In genomic region chr7:67947651-67948050, GRCh38 we compare ENCODE assay signal across 16 cellular contexts.
DNase-seq lines count a peak whose midpoint lies in the region; ATAC-seq lines count a peak whose summit lies in the region.
"Had no signal": no experiment of that assay in that cellular context is flagged by ENCODE, and none has a peak within 500 bp of the region (broad histone marks: within the 10 kb centered on the region; RNA-seq: fewer than 3 reads in every experiment).

No MANE protein-coding gene starts in this region.

- no peaks in the 10 kb centered on the region for H3K27me3 Mint-ChIP-seq in activated T-cell treated with anti-CD3 and anti-CD28 coated beads, Interleukin-2, amount 50 U/mL, for 24 hours
- H3K27me3 Mint-ChIP-seq: IgD-negative memory B cell had no signal

- H3K27ac Mint-ChIP-seq in activated T-cell treated with anti-CD3 and anti-CD28 coated beads, Interleukin-2, amount 50 U/mL, for 24 hours, result no peak overlapping the region
- H3K27ac Mint-ChIP-seq: CD8-positive, alpha-beta memory T cell; HFFc6; IgD-negative memory B cell had no signal

- H3K4me1 Mint-ChIP-seq in activated T-cell treated with anti-CD3 and anti-CD28 coated beads, Interleukin-2, amount 50 U/mL, for 24 hours (ENCODE audit: low read depth), result no peaks in the 10 kb centered on the region
- H3K4me1 Mint-ChIP-seq: CD8-positive, alpha-beta memory T cell; IgD-negative memory B cell had no signal

- no peak for ATAC-seq in HG02798 (IDR thresholded peaks at IDR 0.05; ENCODE audit: poor library complexity, unreplicated experiment)
- ATAC-seq: A549 had no signal

- peak; percentile 10 for DNase-seq in Caki2 (ENCODE audit: low read depth)
- DNase-seq in RPMI7951 (ENCODE audit: low read depth), result peak; percentile 15
- DNase-seq in kidney glomerular epithelial cell (lab: John Stamatoyannopoulos, UW), result peak; percentile 49
- DNase-seq in stimulated activated CD4-positive, alpha-beta T cell treated with anti-CD3 and anti-CD28 coated beads, Interleukin-15, amount 100 ng/mL, for 24 hours, result no peak
- no peak for DNase-seq in NCI-H1417 (lab: John Stamatoyannopoulos, UW)
- DNase-seq in activated T-cell treated with anti-CD3 and anti-CD28 coated beads, Interleukin-2, amount 50 U/mL, for 24 hours, result no peak
- DNase-seq: AML-193; Caco-2; CD8-positive, alpha-beta memory T cell; DMS53; GF-D8; HCEC 1CT; HFFc6 had no signal

- no peak overlapping the region for H3K4me3 Mint-ChIP-seq in activated T-cell treated with anti-CD3 and anti-CD28 coated beads, Interleukin-2, amount 50 U/mL, for 24 hours
- H3K4me3 Mint-ChIP-seq: CD8-positive, alpha-beta memory T cell; HFFc6; IgD-negative memory B cell had no signal

- no peaks in the 10 kb centered on the region for H3K36me3 Mint-ChIP-seq in activated T-cell treated with anti-CD3 and anti-CD28 coated beads, Interleukin-2, amount 50 U/mL, for 24 hours (ENCODE audit: low read depth)
- H3K36me3 Mint-ChIP-seq: CD8-positive, alpha-beta memory T cell had no signal

- peaks cover 17% of the 10 kb centered on the region for H3K9me3 Mint-ChIP-seq in activated T-cell treated with anti-CD3 and anti-CD28 coated beads, Interleukin-2, amount 50 U/mL, for 24 hours

- in situ Hi-C loops in Caki2 (cut with HindIII; ENCODE audit: low pct_unique_long_range_greater_than_20kb, low sequenced_read_pairs), result no loop called here

Comparison
In these comparisons a context has a peak if more than half of its experiments do, and no peak if none do; other contexts are left out.
1. DNase-seq: peak in Caki2 (single experiment), RPMI7951 (single experiment) and kidney glomerular epithelial cell (single experiment); none in stimulated activated CD4-positive, alpha-beta T cell treated with anti-CD3 and anti-CD28 coated beads, Interleukin-15, amount 100 ng/mL, for 24 hours (single experiment), NCI-H1417 (0 of 3) and activated T-cell treated with anti-CD3 and anti-CD28 coated beads, Interleukin-2, amount 50 U/mL, for 24 hours (single experiment).